8 cellular contexts compared by ENCODE assay signal in the genomic region with DNA sequence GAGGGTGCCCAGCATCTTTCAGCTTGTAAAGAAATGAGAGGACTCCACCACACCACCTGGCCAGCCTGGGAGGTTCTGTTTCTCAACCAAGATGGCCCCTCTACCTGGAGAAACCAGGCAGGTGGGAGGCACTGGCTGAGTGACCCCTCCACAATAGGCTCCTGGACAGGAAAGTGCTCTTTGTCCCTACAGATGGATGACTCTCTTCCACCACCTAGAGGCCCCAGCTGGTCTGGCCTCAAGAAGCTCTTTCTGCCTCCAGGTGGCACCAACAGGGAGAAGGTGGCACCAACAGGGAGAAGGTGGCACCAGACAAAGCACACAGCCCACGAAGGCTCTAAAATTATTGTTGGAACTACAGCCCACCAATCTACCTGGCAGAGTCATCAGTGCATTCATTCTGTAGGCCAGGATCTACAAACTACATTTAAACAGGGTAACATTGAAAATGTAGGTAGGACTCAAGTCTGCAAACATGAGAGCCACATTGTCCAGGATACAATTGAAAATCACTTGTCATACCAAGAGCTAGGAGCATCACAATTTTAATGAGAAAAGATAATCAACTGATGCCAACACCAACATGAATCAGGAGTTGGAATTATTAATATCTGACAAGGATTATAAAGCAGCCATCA. TPM values are rescaled to one million over a fixed set of nuclear protein-coding genes. Genes with fewer than 3 reads are reported as not detected.
DNase-seq lines count a peak whose midpoint lies in the region; ATAC-seq and TF ChIP-seq lines count a peak whose summit lies in the region.

No MANE protein-coding gene starts in this region.

- H3K36me3 ChIP-seq in gastrocnemius medialis: no peaks in the 10 kb centered on the region

- ATAC-seq in gastrocnemius medialis (no peak), HG03432 (IDR thresholded peaks at IDR 0.05; ENCODE audit: unreplicated experiment) (no peak)

- H3K27ac Mint-ChIP-seq in HFFc6: no peak overlapping the region

- peaks cover 0 to 3% (median 3%) of the 10 kb centered on the region in 3 donors for H3K27me3 ChIP-seq in gastrocnemius medialis

- H3K9me3 Mint-ChIP-seq in HFFc6: peaks cover 68% of the 10 kb centered on the region

- no peak overlapping the region for H3K27ac ChIP-seq in gastrocnemius medialis

- H3K4me3 Mint-ChIP-seq in HFFc6: no peak overlapping the region

- TF ChIP-seq CTCF in HFFc6 (IDR thresholded peaks at IDR 0.05) (peak; percentile 53; the same call in 1 of the 2 replicates), gastrocnemius medialis (IDR thresholded peaks at IDR 0.05 in 4 of 5, conservative IDR thresholded peaks at IDR 0.05 in 1 of 5) (peak in 2 of 5 experiments; percentile 15 to 42)

- H3K4me3 ChIP-seq in gastrocnemius medialis: no peak overlapping the region

- in situ Hi-C loops in Caki2 (cut with HindIII; ENCODE audit: low pct_unique_long_range_greater_than_20kb, low sequenced_read_pairs) (no loop called here), T47D (cut with HindIII; ENCODE audit: low pct_unique_long_range_greater_than_20kb, low sequenced_read_pairs) (no loop called here), gastrocnemius medialis (cut with MboI; ENCODE audit: low sequenced_read_pairs in 4 of 4) (no loop called here)

- H3K9me3 ChIP-seq in gastrocnemius medialis: no peaks in the 10 kb centered on the region

- H3K4me1 ChIP-seq in gastrocnemius medialis: no peaks in the 10 kb centered on the region

- DNase-seq in Caki2 (ENCODE audit: low read depth) (peak; percentile 61), HFFc6 (no peak), RPMI8226 (peak; percentile 83), T47D (ENCODE audit: low read depth in 1 of 2, low spot score in 1 of 2) (peak; percentile 62 to 85), mucosa of gallbladder (ENCODE audit: low spot score) (peak; percentile 77), gastrocnemius medialis (no peak), NCI-H446 treated with DMSO at 0.1 percent for 48 hours (lab: John Stamatoyannopoulos, UW) (no peak)

- H3K36me3 Mint-ChIP-seq in HFFc6 (ENCODE audit: low read depth): peaks cover 8% of the 10 kb centered on the region; the same call in 1 of the 2 replicates

- no peak for TF ChIP-seq POLR2A in gastrocnemius medialis (IDR thresholded peaks at IDR 0.05)

- intact Hi-C loops in gastrocnemius medialis (cut with DNase I; ENCODE audit: low total_unique reads): no loop called here

- H3K4me1 Mint-ChIP-seq in HFFc6 (ENCODE audit: low read depth): no peaks in the 10 kb centered on the region

- H3K27me3 Mint-ChIP-seq in HFFc6 (ENCODE audit: insufficient read depth): no peaks in the 10 kb centered on the region

RNA-seq across cellular contexts. Expression of a gene that starts 14.4 kb away (rescaled TPM):
- not detected in 2 replicates for total RNA-seq in Caki2 (2014; rRNA removed; shearing (Covaris generic); ENCODE audit: low replicate concordance)
- total RNA-seq in HFFc6 (2021; fragmentation: NEBNext Ultra II Directional; extraction: Animal tissue kit (Norgen Biotek cat#: 25700)): not detected
- 10.5 TPM for total RNA-seq in mucosa of gallbladder
- total RNA-seq in gastrocnemius medialis: not detected

RNA-seq across cellular contexts. Expression of a gene that starts 15.1 kb away (rescaled TPM):
- not detected in 2 replicates for total RNA-seq in Caki2 (2014; rRNA removed; shearing (Covaris generic); ENCODE audit: low replicate concordance)
- total RNA-seq in HFFc6 (2021; fragmentation: NEBNext Ultra II Directional; extraction: Animal tissue kit (Norgen Biotek cat#: 25700)): not detected
- total RNA-seq in mucosa of gallbladder: 241 TPM
- total RNA-seq in gastrocnemius medialis: not detected

RNA-seq across cellular contexts. Expression of a gene that starts 22.2 kb away (rescaled TPM):
- total RNA-seq in Caki2 (2014; rRNA removed; shearing (Covaris generic); ENCODE audit: low replicate concordance): not detected in 2 replicates
- total RNA-seq in HFFc6 (2021; fragmentation: NEBNext Ultra II Directional; extraction: Animal tissue kit (Norgen Biotek cat#: 25700)): not detected
- 2.0 TPM for total RNA-seq in mucosa of gallbladder
- under 1 TPM in 1 of 4 donors, not detected in 3; 0.41 TPM for total RNA-seq in gastrocnemius medialis

RNA-seq across cellular contexts. Expression of a gene that starts 30.7 kb away (rescaled TPM):
- not detected in 2 replicates for total RNA-seq in Caki2 (2014; rRNA removed; shearing (Covaris generic); ENCODE audit: low replicate concordance)
- total RNA-seq in HFFc6 (2021; fragmentation: NEBNext Ultra II Directional; extraction: Animal tissue kit (Norgen Biotek cat#: 25700)): not detected
- total RNA-seq in mucosa of gallbladder (115 TPM), gastrocnemius medialis (not detected)

Comparison
In these comparisons a context has a peak if more than half of its experiments do, and no peak if none do; other contexts are left out.
1. DNase-seq: peak in Caki2 (single experiment), RPMI8226 (single experiment), T47D (2 of 2) and mucosa of gallbladder (single experiment); none in HFFc6 (single experiment), gastrocnemius medialis (0 of 2) and NCI-H446 treated with DMSO at 0.1 percent for 48 hours (single experiment).
2. RNA of a gene that starts 14.4 kb away (total RNA-seq): 10.5 TPM in mucosa of gallbladder (single experiment); not detected in Caki2, not detected in HFFc6 and not detected in gastrocnemius medialis; every median in the first group is over 10 times any median in the second.
3. RNA of a gene that starts 15.1 kb away (total RNA-seq): 241 TPM in mucosa of gallbladder (single experiment); not detected in Caki2, not detected in HFFc6 and not detected in gastrocnemius medialis; every median in the first group is over 100 times any median in the second.